39 cellular contexts compared by ENCODE assay signal in the genomic region with DNA sequence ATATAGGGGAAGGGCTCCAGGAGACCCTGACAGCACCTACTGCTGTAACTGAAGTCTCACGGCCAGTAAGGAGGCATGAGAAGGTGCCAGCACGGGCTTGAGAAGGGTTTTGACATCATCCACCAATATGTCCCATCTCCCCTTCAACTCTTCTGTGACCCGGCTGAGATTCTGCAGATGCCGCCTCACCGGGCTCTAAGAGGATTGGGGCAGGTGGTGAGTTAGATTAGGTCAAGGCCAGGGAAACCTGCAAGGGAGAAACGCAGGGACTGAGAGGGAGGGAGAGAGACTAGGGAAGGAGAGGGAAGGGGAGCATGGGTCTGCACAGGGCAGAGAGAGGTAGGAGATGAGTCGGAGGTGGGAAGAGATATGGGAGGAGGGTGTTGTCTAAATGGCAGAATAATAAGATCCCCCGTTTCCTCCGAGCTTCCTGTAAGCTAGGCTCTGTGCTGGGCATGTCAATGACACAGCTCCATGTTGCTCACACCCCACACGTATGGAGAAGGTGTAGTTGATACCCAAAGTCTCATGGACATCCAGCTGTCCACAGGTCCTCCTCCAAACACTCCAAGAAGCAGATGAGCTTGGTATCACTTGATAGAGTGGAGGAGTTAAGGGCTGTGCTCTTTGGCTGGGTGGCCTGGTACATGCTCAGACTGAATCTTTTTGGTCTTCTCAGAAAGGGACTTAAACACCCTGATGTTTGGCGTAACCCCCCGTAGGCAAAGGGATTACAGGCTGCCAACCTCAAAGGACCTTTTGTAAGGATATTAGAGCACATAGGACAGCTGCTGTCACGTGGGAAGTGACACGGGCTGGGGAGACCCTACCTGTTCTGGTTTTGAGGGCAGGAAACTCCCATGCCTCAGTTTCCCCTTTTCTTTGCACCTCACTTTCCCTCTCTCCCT. TPM values are rescaled to one million over a fixed set of nuclear protein-coding genes. Genes with fewer than 3 reads are reported as not detected.
"Had no signal": no experiment of that assay in that cellular context is flagged by ENCODE, and none has a peak within 500 bp of the region (broad histone marks: within the 10 kb centered on the region; RNA-seq: fewer than 3 reads in every experiment).

No MANE protein-coding gene starts in this region.

- H3K4me1 ChIP-seq: esophagus squamous epithelium, heart right ventricle, left lung, psoas muscle, sigmoid colon, stomach, thyroid gland had no signal

- H3K4me3 Mint-ChIP-seq: dendritic cell treated with granulocyte-macrophage colony-stimulating factor and Interleukin-4, amounts not matched to agents 40 ng/mL and 50 ng/mL, for 4 days; mesothelial cell of epicardium; natural killer cell treated with Interleukin-12 subunit alpha and Interleukin-12 subunit beta and Interleukin-15 and Interleukin-18, amount 100 ng/mL, for 72 hours; neural crest cell; stimulated activated effector memory CD8-positive, alpha-beta T cell treated with anti-CD3 and anti-CD28 coated beads, Interleukin-12 subunit alpha, Interleukin-12 subunit beta, amount 100 ng/mL, for 72 hours; type B pancreatic cell had no signal

- H3K36me3 Mint-ChIP-seq: mesothelial cell of epicardium; stimulated activated effector memory CD8-positive, alpha-beta T cell treated with anti-CD3 and anti-CD28 coated beads, Interleukin-12 subunit alpha, Interleukin-12 subunit beta, amount 100 ng/mL, for 72 hours; type B pancreatic cell had no signal

- H3K36me3 ChIP-seq: esophagus squamous epithelium, heart right ventricle, left lung, ovary, sigmoid colon, stomach, thyroid gland had no signal

- H3K27ac ChIP-seq: esophagus squamous epithelium, heart right ventricle, left lung, ovary, psoas muscle, sigmoid colon, stomach, thyroid gland had no signal

- DNase-seq: effector memory CD4-positive, alpha-beta T cell; esophagus squamous epithelium; foreskin melanocyte; glutamatergic neuron; heart right ventricle; hippocampal formation; left cardiac atrium; left lung; mesenchymal stem cell; mucosa of descending colon; naive B cell; nucleus accumbens; ovary; psoas muscle; right cardiac atrium; sigmoid colon; stimulated activated CD4-positive, alpha-beta T cell treated with anti-CD3 and anti-CD28 coated beads, Interleukin-2, amount 100 ng/mL, for 24 hours; stimulated activated CD4-positive, alpha-beta T cell treated with anti-CD3 and anti-CD28 coated beads, Interleukin-4, amount 100 ng/mL, for 24 hours; stimulated activated naive CD4-positive, alpha-beta T cell treated with Interleukin-2 at 50 U/mL for 16 hours; stomach; thyroid gland had no signal

- H3K4me1 Mint-ChIP-seq: mesothelial cell of epicardium; naive B cell; neural crest cell; stimulated activated effector memory CD8-positive, alpha-beta T cell treated with anti-CD3 and anti-CD28 coated beads, Interleukin-12 subunit alpha, Interleukin-12 subunit beta, amount 100 ng/mL, for 72 hours had no signal

- H3K9me3 Mint-ChIP-seq: dendritic cell treated with granulocyte-macrophage colony-stimulating factor and Interleukin-4, amounts not matched to agents 40 ng/mL and 50 ng/mL, for 4 days; natural killer cell treated with Interleukin-12 subunit alpha and Interleukin-12 subunit beta and Interleukin-15 and Interleukin-18, amount 100 ng/mL, for 72 hours; stimulated activated effector memory CD8-positive, alpha-beta T cell treated with anti-CD3 and anti-CD28 coated beads, Interleukin-12 subunit alpha, Interleukin-12 subunit beta, amount 100 ng/mL, for 72 hours; type B pancreatic cell had no signal

- H3K27ac Mint-ChIP-seq: dendritic cell treated with granulocyte-macrophage colony-stimulating factor and Interleukin-4, amounts not matched to agents 40 ng/mL and 50 ng/mL, for 4 days; mesothelial cell of epicardium; naive B cell; natural killer cell treated with Interleukin-12 subunit alpha and Interleukin-12 subunit beta and Interleukin-15 and Interleukin-18, amount 100 ng/mL, for 72 hours; stimulated activated effector memory CD8-positive, alpha-beta T cell treated with anti-CD3 and anti-CD28 coated beads, Interleukin-12 subunit alpha, Interleukin-12 subunit beta, amount 100 ng/mL, for 72 hours; type B pancreatic cell had no signal

- H3K27me3 ChIP-seq: left lung, ovary, sigmoid colon, stomach, thyroid gland had no signal

- H3K4me3 ChIP-seq: esophagus squamous epithelium, heart right ventricle, left lung, mucosa of descending colon, ovary, psoas muscle, sigmoid colon, stomach, thyroid gland had no signal

- FAIRE-seq: colon, endothelial cell of umbilical vein, islet of Langerhans had no signal

- ATAC-seq: heart right ventricle; left cardiac atrium; left lung; mucosa of descending colon; natural killer cell treated with Interleukin-12 subunit alpha and Interleukin-12 subunit beta and Interleukin-15 and Interleukin-18, amount 100 ng/mL, for 72 hours; psoas muscle; right cardiac atrium; stimulated activated effector memory CD8-positive, alpha-beta T cell treated with anti-CD3 and anti-CD28 coated beads, Interleukin-12 subunit alpha, Interleukin-12 subunit beta, amount 100 ng/mL, for 72 hours had no signal

- H3K9me3 ChIP-seq: esophagus squamous epithelium, mucosa of descending colon, ovary, psoas muscle, sigmoid colon, thyroid gland had no signal

RNA-seq across cellular contexts. Expression of a gene that starts 6.1 kb away (rescaled TPM):
- total RNA-seq: endothelial cell of umbilical vein; epithelial cell of proximal tubule; esophagus squamous epithelium; heart right ventricle; kidney epithelial cell; left cardiac atrium; left lung; lower leg skin; lung microvascular endothelial cell; mesothelial cell of epicardium; mucosa of descending colon; natural killer cell treated with Interleukin-12 subunit alpha and Interleukin-12 subunit beta and Interleukin-15 and Interleukin-18, amount 100 ng/mL, for 72 hours; neural crest cell; ovary; psoas muscle; renal cortical epithelial cell; right cardiac atrium; sigmoid colon; skeletal muscle tissue; stomach; subcutaneous adipose tissue; temporal lobe; thyroid gland; urinary bladder had no signal
- polyA plus RNA-seq: endothelial cell of umbilical vein, heart right ventricle, ovary, psoas muscle, right cardiac atrium, sigmoid colon, stomach, urinary bladder had no signal

RNA-seq across cellular contexts. Expression of a gene that starts 23.5 kb away (rescaled TPM):
- total RNA-seq: endothelial cell of umbilical vein; epithelial cell of proximal tubule; esophagus squamous epithelium; heart right ventricle; kidney epithelial cell; left cardiac atrium; left lung; lower leg skin; lung microvascular endothelial cell; mesothelial cell of epicardium; mucosa of descending colon; natural killer cell treated with Interleukin-12 subunit alpha and Interleukin-12 subunit beta and Interleukin-15 and Interleukin-18, amount 100 ng/mL, for 72 hours; neural crest cell; ovary; psoas muscle; renal cortical epithelial cell; right cardiac atrium; sigmoid colon; skeletal muscle tissue; stomach; subcutaneous adipose tissue; temporal lobe; thyroid gland; urinary bladder had no signal
- polyA plus RNA-seq: endothelial cell of umbilical vein, heart right ventricle, ovary, right cardiac atrium, stomach, urinary bladder had no signal
